Comparison of ENCODE assay signal across 8 cellular contexts in genomic region chr19:15449620-15450527, GRCh38. TPM values are rescaled to one million over a fixed set of nuclear protein-coding genes. Genes with fewer than 3 reads are reported as not detected.
DNase-seq lines count a peak whose midpoint lies in the region; ATAC-seq and TF ChIP-seq lines count a peak whose summit lies in the region.

WIZ (minus strand) TSS chr19:15449956; CDS start chr19:15448307, 1,649 bp downstream.

- WGBS in lower leg skin, 2 donors = 6 to 8% methylated on average over 6 to 7 of the region's 77 CpGs

- CTCF ChIA-PET in CD4-positive, alpha-beta T cell (lab: Charles Lee) = interaction anchor here (2.2 to 2.5 kb wide), 2 partner anchors 31 to 106 kb away, joined by 11 to 12 read pairs; partner anchors contain the start of gene AKAP8L
- CTCF ChIA-PET in activated CD4-positive, alpha-beta memory T cell treated with anti-CD3 and anti-CD28 coated beads for 36 hours (lab: Charles Lee) = interaction anchor here (0.9 to 2.9 kb wide), 3 partner anchors 14 to 106 kb away, joined by 3 to 11 read pairs (median 8); partner anchors contain the start of gene AKAP8L

- peak within 1 kb of the TSS; percentile 11 to 18 for H3K9ac ChIP-seq in duodenal mucosa (ENCODE audit: low read depth in 1 of 2, low read length in 2 of 2)

- TF ChIP-seq CTCF in CD4-positive, alpha-beta T cell (IDR thresholded peaks at IDR 0.05) = no peak
- no peak for TF ChIP-seq CTCF in lower leg skin (IDR thresholded peaks at IDR 0.05)

- H3K4me1 ChIP-seq in duodenal mucosa (ENCODE audit: control insufficient read depth in 1 of 2, insufficient read depth in 2 of 2, low read length in 2 of 2) = peaks cover 4 to 28% of the 10 kb centered on the region in 2 donors

- H3K27me3 Mint-ChIP-seq in CD4-positive, alpha-beta T cell = no peaks in the 10 kb centered on the region
- H3K27me3 Mint-ChIP-seq in activated CD4-positive, alpha-beta memory T cell treated with anti-CD3 and anti-CD28 coated beads for 36 hours = no peaks in the 10 kb centered on the region

- peaks cover 30% of the 10 kb centered on the region for H3K4me1 Mint-ChIP-seq in CD4-positive, alpha-beta T cell (ENCODE audit: low read depth)
- peaks cover 14% of the 10 kb centered on the region for H3K4me1 Mint-ChIP-seq in activated CD4-positive, alpha-beta memory T cell treated with anti-CD3 and anti-CD28 coated beads for 36 hours (ENCODE audit: low read depth)

- H3K4me3 ChIP-seq in duodenal mucosa (ENCODE audit: low read depth in 1 of 2, low read length in 2 of 2) = peak within 1 kb of the TSS; percentile 61 to 63
- peak within 1 kb of the TSS; percentile 21 for H3K4me3 ChIP-seq in lower leg skin (ENCODE audit: low read depth, poor library complexity, severe bottlenecking)

- intact Hi-C loops in CD4-positive, alpha-beta T cell (cut with DNase I, micrococcal nuclease) = loop anchor here (1.0 to 10.0 kb wide), 4 partner anchors 17 to 735 kb away; partner anchors contain the start of genes AKAP8L (in 1 of the 2) and FAM32A (in 1 of the 2)
- intact Hi-C loops in activated CD4-positive, alpha-beta memory T cell treated with anti-CD3 and anti-CD28 coated beads for 36 hours (cut with micrococcal nuclease) = loop anchor here (2.0 kb wide), 1 partner anchor 17 kb away; no protein-coding TSS in a partner anchor
- intact Hi-C loops in lower leg skin (cut with DNase I; ENCODE audit: low total_unique reads) = no loop called here

- peak within 1 kb of the TSS; percentile 81 for H3K27ac Mint-ChIP-seq in CD4-positive, alpha-beta T cell
- H3K27ac Mint-ChIP-seq in activated CD4-positive, alpha-beta memory T cell treated with anti-CD3 and anti-CD28 coated beads for 36 hours = peak within 1 kb of the TSS; percentile 81

- POLR2A ChIA-PET in CD4-positive, alpha-beta T cell (lab: Charles Lee) = interaction anchor here (0.8 to 4.1 kb wide), 5 partner anchors 10 to 70 kb away, joined by 3 to 14 read pairs (median 5); partner anchors contain the start of genes AKAP8 and AKAP8L
- POLR2A ChIA-PET in activated CD4-positive, alpha-beta memory T cell treated with anti-CD3 and anti-CD28 coated beads for 36 hours (lab: Charles Lee) = interaction anchor here (0.7 to 0.8 kb wide), 2 partner anchors 15 to 17 kb away, joined by 3 to 4 read pairs; partner anchors contain the start of gene RASAL3

- peak; percentile 83 for ATAC-seq in CD4-positive, alpha-beta T cell (ENCODE audit: poor library complexity)
- ATAC-seq in GM21381 (IDR thresholded peaks at IDR 0.05; ENCODE audit: unreplicated experiment) = peak; percentile 46
- ATAC-seq in HG03439 (IDR thresholded peaks at IDR 0.05; ENCODE audit: unreplicated experiment) = no peak

- no peaks in the 10 kb centered on the region for H3K27me3 ChIP-seq in CD4-positive, alpha-beta T cell (ENCODE audit: control insufficient read depth, insufficient read depth, low read length)
- H3K27me3 ChIP-seq in duodenal mucosa (ENCODE audit: control insufficient read depth in 1 of 2, insufficient read depth in 2 of 2, low read length in 2 of 2) = peaks cover 5 to 6% of the 10 kb centered on the region in 2 donors

- H3K9me3 ChIP-seq in CD4-positive, alpha-beta T cell (ENCODE audit: control insufficient read depth, low read length) = no peaks in the 10 kb centered on the region
- H3K9me3 ChIP-seq in duodenal mucosa (ENCODE audit: control insufficient read depth in 1 of 2, low read length in 2 of 2) = no peaks in the 10 kb centered on the region

- H3K36me3 Mint-ChIP-seq in CD4-positive, alpha-beta T cell (ENCODE audit: low read depth) = peaks cover 42% of the 10 kb centered on the region
- peaks cover 34% of the 10 kb centered on the region for H3K36me3 Mint-ChIP-seq in activated CD4-positive, alpha-beta memory T cell treated with anti-CD3 and anti-CD28 coated beads for 36 hours

- peak within 1 kb of the TSS; percentile 92 for H3K4me3 Mint-ChIP-seq in CD4-positive, alpha-beta T cell
- H3K4me3 Mint-ChIP-seq in activated CD4-positive, alpha-beta memory T cell treated with anti-CD3 and anti-CD28 coated beads for 36 hours = peak within 1 kb of the TSS; percentile 62

- H3K9me3 Mint-ChIP-seq in CD4-positive, alpha-beta T cell = no peaks in the 10 kb centered on the region
- no peaks in the 10 kb centered on the region for H3K9me3 Mint-ChIP-seq in activated CD4-positive, alpha-beta memory T cell treated with anti-CD3 and anti-CD28 coated beads for 36 hours

- peaks cover 0 to 12% of the 10 kb centered on the region in 2 donors for H3K36me3 ChIP-seq in duodenal mucosa (ENCODE audit: control insufficient read depth in 1 of 2, insufficient read depth in 2 of 2, low read length in 2 of 2)

- H3K27ac ChIP-seq in CD4-positive, alpha-beta T cell (ENCODE audit: low read depth, low read length) = no peak within 1 kb of the TSS
- peak within 1 kb of the TSS; percentile 66 for H3K27ac ChIP-seq in duodenal mucosa (ENCODE audit: low read depth, low read length)

- peak; percentile 75 to 89 (median 82) for DNase-seq in CD4-positive, alpha-beta T cell
- DNase-seq in NCI-H2171 treated with DMSO at 0.1 percent for 48 hours (lab: John Stamatoyannopoulos, UW) = peak; percentile 18
- peak; percentile 88 for DNase-seq in activated CD4-positive, alpha-beta memory T cell treated with anti-CD3 and anti-CD28 coated beads for 36 hours
- peak; percentile 73 to 96 for DNase-seq in lower leg skin (ENCODE audit: low spot score in 2 of 2)
- DNase-seq in stimulated activated CD4-positive, alpha-beta T cell treated with anti-CD3 and anti-CD28 coated beads, Interleukin-4, amount 100 ng/mL, for 1 hour = peak; percentile 88

- TF ChIP-seq POLR2A in lower leg skin (IDR thresholded peaks at IDR 0.05) = no peak

RNA-seq across cellular contexts. Expression of gene WIZ, which starts in this region (rescaled TPM):
- 10 to 100 TPM; 12.9 to 14.3 TPM for total RNA-seq in CD4-positive, alpha-beta T cell
- total RNA-seq in activated CD4-positive, alpha-beta memory T cell treated with anti-CD3 and anti-CD28 coated beads for 36 hours = 10 to 100 TPM; 18.2 to 21.4 TPM
- total RNA-seq in lower leg skin = 10 to 100 TPM; 28.4 to 52.9 (median 43.8) TPM

Comparison
In these comparisons a context has a peak if more than half of its experiments do, and no peak if none do; other contexts are left out.
1. DNase-seq: peak in every context shown above with its lines; median percentile 88 in activated CD4-positive, alpha-beta memory T cell treated with anti-CD3 and anti-CD28 coated beads for 36 hours; 88 in stimulated activated CD4-positive, alpha-beta T cell treated with anti-CD3 and anti-CD28 coated beads, Interleukin-4, amount 100 ng/mL, for 1 hour; 84 in lower leg skin; 82 in CD4-positive, alpha-beta T cell; 18 in NCI-H2171 treated with DMSO at 0.1 percent for 48 hours.